ENCODE assay signal across 18 cellular contexts in genomic region chr1:232876506-232877360, GRCh38.
DNase-seq lines count a peak whose midpoint lies in the region; TF ChIP-seq lines count a peak whose summit lies in the region.
"Had no signal": no experiment of that assay in that cellular context is flagged by ENCODE, and none has a peak within 500 bp of the region (broad histone marks: within the 10 kb centered on the region; RNA-seq: fewer than 3 reads in every experiment).

No MANE protein-coding gene starts in this region.

- no peaks in the 10 kb centered on the region for H3K36me3 ChIP-seq in endodermal cell (ENCODE audit: control insufficient read depth, insufficient read depth, low read length)
- H3K36me3 ChIP-seq: HAP-1, Peyer's patch had no signal

- H3K4me3 Mint-ChIP-seq in activated CD4-positive, alpha-beta memory T cell treated with anti-CD3 and anti-CD28 coated beads for 36 hours = no peak overlapping the region
- H3K4me3 Mint-ChIP-seq in activated CD4-positive, alpha-beta memory T cell treated with anti-CD3 and anti-CD28 coated beads, Interleukin-2, amount 10 ng/mL, durations not matched to agents 7 days and 5 days = no peak overlapping the region
- H3K4me3 Mint-ChIP-seq in activated naive CD8-positive, alpha-beta T cell treated with anti-CD3 and anti-CD28 coated beads for 36 hours = no peak overlapping the region
- H3K4me3 Mint-ChIP-seq in endodermal cell = no peak overlapping the region

- intact Hi-C loops in activated CD4-positive, alpha-beta memory T cell treated with anti-CD3 and anti-CD28 coated beads for 36 hours (cut with micrococcal nuclease) = loop anchor here (2.0 kb wide), 1 partner anchor 48 kb away; no protein-coding TSS in a partner anchor

- H3K27ac Mint-ChIP-seq in activated CD4-positive, alpha-beta memory T cell treated with anti-CD3 and anti-CD28 coated beads for 36 hours = peak overlapping the region; percentile 6
- no peak overlapping the region for H3K27ac Mint-ChIP-seq in activated CD4-positive, alpha-beta memory T cell treated with anti-CD3 and anti-CD28 coated beads, Interleukin-2, amount 10 ng/mL, durations not matched to agents 7 days and 5 days
- H3K27ac Mint-ChIP-seq in activated naive CD8-positive, alpha-beta T cell treated with anti-CD3 and anti-CD28 coated beads for 36 hours = peak overlapping the region; percentile 70
- H3K27ac Mint-ChIP-seq in endodermal cell = no peak overlapping the region

- CTCF ChIA-PET in activated CD4-positive, alpha-beta memory T cell treated with anti-CD3 and anti-CD28 coated beads for 36 hours (lab: Charles Lee) = interaction anchor here (0.9 kb wide), 1 partner anchor 17 kb away, joined by 4 read pairs; no protein-coding TSS in a partner anchor
- CTCF ChIA-PET in activated CD4-positive, alpha-beta memory T cell treated with anti-CD3 and anti-CD28 coated beads, Interleukin-2, amount 10 ng/mL, durations not matched to agents 7 days and 5 days (lab: Charles Lee) = no interaction called here

- no peak overlapping the region for H3K4me3 ChIP-seq in endodermal cell (ENCODE audit: low read length)
- H3K4me3 ChIP-seq: A549, HAP-1, Peyer's patch had no signal

- TF ChIP-seq CTCF in endodermal cell (conservative IDR thresholded peaks at IDR 0.05) = no peak

- DNase-seq in activated CD4-positive, alpha-beta memory T cell treated with anti-CD3 and anti-CD28 coated beads for 36 hours = peak; percentile 53
- DNase-seq in activated CD4-positive, alpha-beta memory T cell treated with anti-CD3 and anti-CD28 coated beads, Interleukin-2, amount 10 ng/mL, durations not matched to agents 7 days and 5 days = no peak
- DNase-seq in stimulated activated CD4-positive, alpha-beta T cell treated with anti-CD3 and anti-CD28 coated beads, Interleukin-4, amount 100 ng/mL, for 24 hours = peak; percentile 36
- DNase-seq in stimulated activated CD4-positive, alpha-beta T cell treated with anti-CD3 and anti-CD28 coated beads, Interleukin-4, amount 100 ng/mL, for 1 hour = no peak
- DNase-seq in activated naive CD8-positive, alpha-beta T cell treated with anti-CD3 and anti-CD28 coated beads for 36 hours = no peak
- DNase-seq in H4 (ENCODE audit: low spot score) (no peak), NCI-H526 treated with DMSO at 0.1 percent for 48 hours (lab: John Stamatoyannopoulos, UW) (no peak), endodermal cell (no peak)
- DNase-seq: COR-L47, Kasumi-1, NCI-H1417, NCI-H1930, NCI-H2171, NCI-H446 treated with DMSO at 0.1 percent for 48 hours, Peyer's patch had no signal

- H3K27me3 ChIP-seq in endodermal cell (ENCODE audit: control insufficient read depth, insufficient read depth, low read length, poor library complexity, severe bottlenecking) = no peaks in the 10 kb centered on the region
- H3K27me3 ChIP-seq: Peyer's patch had no signal

- POLR2A ChIA-PET in activated CD4-positive, alpha-beta memory T cell treated with anti-CD3 and anti-CD28 coated beads for 36 hours (lab: Charles Lee) = interaction anchor here (0.7 to 1.4 kb wide), 2 partner anchors 14 to 47 kb away, joined by 3 to 7 read pairs; no protein-coding TSS in a partner anchor
- POLR2A ChIA-PET in activated CD4-positive, alpha-beta memory T cell treated with anti-CD3 and anti-CD28 coated beads, Interleukin-2, amount 10 ng/mL, durations not matched to agents 7 days and 5 days (lab: Charles Lee) = no interaction called here

- no peaks in the 10 kb centered on the region for H3K9me3 Mint-ChIP-seq in activated CD4-positive, alpha-beta memory T cell treated with anti-CD3 and anti-CD28 coated beads for 36 hours
- no peaks in the 10 kb centered on the region for H3K9me3 Mint-ChIP-seq in activated CD4-positive, alpha-beta memory T cell treated with anti-CD3 and anti-CD28 coated beads, Interleukin-2, amount 10 ng/mL, durations not matched to agents 7 days and 5 days
- H3K9me3 Mint-ChIP-seq in activated naive CD8-positive, alpha-beta T cell treated with anti-CD3 and anti-CD28 coated beads for 36 hours = peaks cover 1% of the 10 kb centered on the region
- no peaks in the 10 kb centered on the region for H3K9me3 Mint-ChIP-seq in endodermal cell

- 93 to 97% methylated on average over 7 to 11 of the region's 11 CpGs for WGBS in endodermal cell (ENCODE audit: insufficient coverage in 1 of 2, insufficient read length in 1 of 2), 2 experiments

- H3K9me3 ChIP-seq in endodermal cell (ENCODE audit: control insufficient read depth, low read length) = no peaks in the 10 kb centered on the region
- H3K9me3 ChIP-seq: A549, HAP-1, Peyer's patch had no signal

- peaks cover 14% of the 10 kb centered on the region for H3K4me1 Mint-ChIP-seq in activated CD4-positive, alpha-beta memory T cell treated with anti-CD3 and anti-CD28 coated beads for 36 hours (ENCODE audit: low read depth)
- peaks cover 10% of the 10 kb centered on the region for H3K4me1 Mint-ChIP-seq in activated CD4-positive, alpha-beta memory T cell treated with anti-CD3 and anti-CD28 coated beads, Interleukin-2, amount 10 ng/mL, durations not matched to agents 7 days and 5 days
- H3K4me1 Mint-ChIP-seq in activated naive CD8-positive, alpha-beta T cell treated with anti-CD3 and anti-CD28 coated beads for 36 hours = peaks cover 9% of the 10 kb centered on the region
- H3K4me1 Mint-ChIP-seq in endodermal cell = no peaks in the 10 kb centered on the region

- no peaks in the 10 kb centered on the region for H3K4me1 ChIP-seq in endodermal cell (ENCODE audit: control insufficient read depth, insufficient read depth, low read length)
- H3K4me1 ChIP-seq: A549, HAP-1, Peyer's patch had no signal

- H3K27me3 Mint-ChIP-seq in activated CD4-positive, alpha-beta memory T cell treated with anti-CD3 and anti-CD28 coated beads for 36 hours = peaks cover 6% of the 10 kb centered on the region
- no peaks in the 10 kb centered on the region for H3K27me3 Mint-ChIP-seq in activated CD4-positive, alpha-beta memory T cell treated with anti-CD3 and anti-CD28 coated beads, Interleukin-2, amount 10 ng/mL, durations not matched to agents 7 days and 5 days
- H3K27me3 Mint-ChIP-seq in activated naive CD8-positive, alpha-beta T cell treated with anti-CD3 and anti-CD28 coated beads for 36 hours = no peaks in the 10 kb centered on the region
- peaks cover 11% of the 10 kb centered on the region for H3K27me3 Mint-ChIP-seq in endodermal cell (ENCODE audit: insufficient read depth)

- H3K36me3 Mint-ChIP-seq in activated CD4-positive, alpha-beta memory T cell treated with anti-CD3 and anti-CD28 coated beads for 36 hours = no peaks in the 10 kb centered on the region
- H3K36me3 Mint-ChIP-seq in activated CD4-positive, alpha-beta memory T cell treated with anti-CD3 and anti-CD28 coated beads, Interleukin-2, amount 10 ng/mL, durations not matched to agents 7 days and 5 days (ENCODE audit: low read depth) = no peaks in the 10 kb centered on the region
- no peaks in the 10 kb centered on the region for H3K36me3 Mint-ChIP-seq in activated naive CD8-positive, alpha-beta T cell treated with anti-CD3 and anti-CD28 coated beads for 36 hours
- H3K36me3 Mint-ChIP-seq in endodermal cell (ENCODE audit: low read depth) = no peaks in the 10 kb centered on the region

- no peak overlapping the region for H3K27ac ChIP-seq in endodermal cell (ENCODE audit: low read depth, low read length)
- H3K27ac ChIP-seq: A549, C4-2B, Peyer's patch had no signal

- H3K9ac ChIP-seq in endodermal cell (ENCODE audit: extremely low read depth, low read length, poor library complexity, severe bottlenecking) = no peak overlapping the region

Comparison
In these comparisons a context has a peak if more than half of its experiments do, and no peak if none do; other contexts are left out.
1. DNase-seq: peak in activated CD4-positive, alpha-beta memory T cell treated with anti-CD3 and anti-CD28 coated beads for 36 hours (single experiment) and stimulated activated CD4-positive, alpha-beta T cell treated with anti-CD3 and anti-CD28 coated beads, Interleukin-4, amount 100 ng/mL, for 24 hours (single experiment); none in activated CD4-positive, alpha-beta memory T cell treated with anti-CD3 and anti-CD28 coated beads, Interleukin-2, amount 10 ng/mL, durations not matched to agents 7 days and 5 days (single experiment), stimulated activated CD4-positive, alpha-beta T cell treated with anti-CD3 and anti-CD28 coated beads, Interleukin-4, amount 100 ng/mL, for 1 hour (single experiment), activated naive CD8-positive, alpha-beta T cell treated with anti-CD3 and anti-CD28 coated beads for 36 hours (single experiment), H4 (single experiment), NCI-H526 treated with DMSO at 0.1 percent for 48 hours (single experiment) and endodermal cell (single experiment).
2. H3K27ac Mint-ChIP-seq: peak in activated CD4-positive, alpha-beta memory T cell treated with anti-CD3 and anti-CD28 coated beads for 36 hours (single experiment) and activated naive CD8-positive, alpha-beta T cell treated with anti-CD3 and anti-CD28 coated beads for 36 hours (single experiment); none in activated CD4-positive, alpha-beta memory T cell treated with anti-CD3 and anti-CD28 coated beads, Interleukin-2, amount 10 ng/mL, durations not matched to agents 7 days and 5 days (single experiment) and endodermal cell (single experiment).